In genomic region chr17:30117548-30118155, GRCh38 we compare ENCODE assay signal across 2 cellular contexts.
TF ChIP-seq lines count a peak whose summit lies in the region.

No MANE protein-coding gene starts in this region.

TF ChIP-seq in HEK293, 187 proteins besides CTCF, POLR2A, EP300 and RAD21 (continued from another document):
- no peak for TF ChIP-seq PBX3 (CRISPR knock-in tag; IDR thresholded peaks at IDR 0.05)
- no peak for TF ChIP-seq PRDM2 (tag by site-specific recombination; IDR thresholded peaks at IDR 0.05; ENCODE audit: borderline replicate concordance)
- TF ChIP-seq ZNF311 (tag by site-specific recombination; IDR thresholded peaks at IDR 0.05; ENCODE audit: borderline replicate concordance) = no peak
- no peak for TF ChIP-seq ZNF48 (tag by site-specific recombination; IDR thresholded peaks at IDR 0.05)
- peak; percentile 64 for TF ChIP-seq ZBTB21 (tag by site-specific recombination; IDR thresholded peaks at IDR 0.05)

TF ChIP-seq in WTC11, 78 proteins besides CTCF, POLR2A, EP300 and RAD21 (continued from another document):
- TF ChIP-seq AFF4 (CRISPR knock-in tag; IDR thresholded peaks at IDR 0.05; ENCODE audit: borderline replicate concordance) (no peak), CDX4 (CRISPR knock-in tag; IDR thresholded peaks at IDR 0.05; ENCODE audit: borderline replicate concordance) (no peak), CREB1 (CRISPR knock-in tag; IDR thresholded peaks at IDR 0.05) (no peak), ZNF138 (CRISPR knock-in tag; conservative IDR thresholded peaks at IDR 0.05) (no peak), ZNF671 (CRISPR knock-in tag; IDR thresholded peaks at IDR 0.05) (no peak)
TF ChIP-seq in WTC11: peak in this region for 0.
